ENCODE assay signal across 1 cellular context in genomic region chrX:40097101-40097491, GRCh38.
TF ChIP-seq lines count a peak whose summit lies in the region.

No MANE protein-coding gene starts in this region.

TF ChIP-seq in HEK293, 187 proteins besides CTCF, POLR2A, EP300 and RAD21 (continued from another document):
- TF ChIP-seq ZNF394 (tag by site-specific recombination; IDR thresholded peaks at IDR 0.05; ENCODE audit: borderline replicate concordance) (no peak), YY2 (tag by site-specific recombination; IDR thresholded peaks at IDR 0.05) (no peak)
